ENCODE assay signal across 1 cellular context in genomic region chr17:78925662-78926555, GRCh38.
A peak's percentile ranks its signal among the peaks of the same experiment; 100 is the strongest.
TF ChIP-seq lines count a peak whose summit lies in the region.

No MANE protein-coding gene starts in this region.

TF ChIP-seq in HepG2, 621 proteins besides CTCF, POLR2A, EP300 and RAD21 (continued from another document):
- TF ChIP-seq DZIP1 (CRISPR knock-in tag; IDR thresholded peaks at IDR 0.05) (0 out of 2 replicates have a peak, but pooled peaks have one; percentile 43), ZHX1 (CRISPR knock-in tag; IDR thresholded peaks at IDR 0.05; ENCODE audit: low read depth) (no peak), DRAP1 (CRISPR knock-in tag; IDR thresholded peaks at IDR 0.05) (0 out of 2 replicates have a peak, but pooled peaks have one; percentile 20), AGO2 (optimal IDR thresholded peaks at IDR 0.05; ENCODE audit: low read depth, low read length) (no peak), ZNF143 (CRISPR knock-in tag; IDR thresholded peaks at IDR 0.05) (no peak), UBTF (CRISPR knock-in tag; IDR thresholded peaks at IDR 0.05) (no peak), ZFP37 (CRISPR knock-in tag; IDR thresholded peaks at IDR 0.05; ENCODE audit: borderline replicate concordance) (0 out of 2 replicates have a peak, but pooled peaks have one; percentile 21), CERS6 (CRISPR knock-in tag; IDR thresholded peaks at IDR 0.05) (no peak), ELF3 (CRISPR knock-in tag; IDR thresholded peaks at IDR 0.05) (peak; percentile 32; the same call in 1 of the 2 replicates), AHDC1 (CRISPR knock-in tag; IDR thresholded peaks at IDR 0.05; ENCODE audit: borderline replicate concordance) (no peak), TERF1 (CRISPR knock-in tag; IDR thresholded peaks at IDR 0.05) (no peak), POLR2AphosphoS5 (IDR thresholded peaks at IDR 0.05; ENCODE audit: low read depth, low read length) (0 out of 2 replicates have a peak, but pooled peaks have one; percentile 46), ZNF235 (CRISPR knock-in tag; IDR thresholded peaks at IDR 0.05; ENCODE audit: borderline replicate concordance) (no peak), KLF13 (CRISPR knock-in tag; IDR thresholded peaks at IDR 0.05) (no peak), RARA (CRISPR knock-in tag; IDR thresholded peaks at IDR 0.05) (no peak; the same call in 1 of the 2 replicates), ZNF646 (CRISPR knock-in tag; IDR thresholded peaks at IDR 0.05) (no peak), SOX5 (CRISPR knock-in tag; IDR thresholded peaks at IDR 0.05; ENCODE audit: borderline replicate concordance) (no peak), ZNF761 (CRISPR knock-in tag; conservative IDR thresholded peaks at IDR 0.05) (no peak), ZNF136 (CRISPR knock-in tag; IDR thresholded peaks at IDR 0.05; ENCODE audit: low read depth) (0 out of 2 replicates have a peak, but pooled peaks have one; percentile 8), ADNP (CRISPR knock-in tag; IDR thresholded peaks at IDR 0.05) (no peak), ZNF772 (CRISPR knock-in tag; IDR thresholded peaks at IDR 0.05) (peak; percentile 30; the same call in 1 of the 2 replicates), FOXP4 (CRISPR knock-in tag; IDR thresholded peaks at IDR 0.05) (no peak), ZNF343 (CRISPR knock-in tag; IDR thresholded peaks at IDR 0.05) (no peak), KDM5A (IDR thresholded peaks at IDR 0.05; ENCODE audit: borderline replicate concordance, low read length) (no peak)
